ENCODE assay signal across 13 cellular contexts in the genomic region with DNA sequence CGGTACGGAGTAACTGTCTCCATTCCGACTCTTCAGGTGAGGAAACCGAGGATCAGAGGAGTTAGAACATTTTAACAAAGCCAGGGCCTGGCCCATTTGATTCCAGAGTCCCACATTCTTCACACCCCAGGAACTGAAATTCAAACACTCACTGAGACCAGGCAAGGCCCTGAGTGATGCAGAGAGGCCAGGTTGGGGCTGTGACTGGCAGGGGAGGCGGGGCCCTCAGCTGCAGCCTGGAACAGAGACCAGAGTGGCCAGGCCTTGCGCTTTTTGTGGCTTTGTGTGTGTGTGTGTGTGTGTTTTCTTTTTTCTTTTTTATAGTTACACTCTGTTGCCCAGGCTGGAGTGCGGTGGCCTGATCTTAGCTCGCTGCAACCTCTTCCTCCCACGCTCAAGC.
"Had no signal": no experiment of that assay in that cellular context is flagged by ENCODE, and none has a peak within 500 bp of the region (broad histone marks: within the 10 kb centered on the region; RNA-seq: fewer than 3 reads in every experiment).

No MANE protein-coding gene starts in this region.

- H3K9me3 ChIP-seq: neutrophil, tibial nerve had no signal

- H2AFZ ChIP-seq: hepatocyte had no signal

- H3K36me3 Mint-ChIP-seq: brain had no signal

- H3K79me2 ChIP-seq: hepatocyte had no signal

- DNase-seq: activated CD4-positive, alpha-beta T cell treated with anti-CD3 and anti-CD28 coated beads, Interleukin-2, amount 10 ng/mL, durations not matched to agents 24 days and 14 days; activated gamma-delta T cell treated with Interleukin-2 at 50 U/mL for 16 hours; activated T-cell treated with anti-CD3 and anti-CD28 coated beads, Interleukin-2, amount 50 U/mL, for 4 hours; amygdala; retina; stimulated activated CD4-positive, alpha-beta T cell treated with anti-CD3 and anti-CD28 coated beads, Interleukin-15, amount 100 ng/mL, for 24 hours; stimulated activated CD4-positive, alpha-beta T cell treated with anti-CD3 and anti-CD28 coated beads, Interleukin-4, amount 100 ng/mL, for 24 hours had no signal

- H3K4me3 ChIP-seq: hepatocyte, tibial nerve had no signal

- H3K4me3 Mint-ChIP-seq: activated CD4-positive, alpha-beta T cell treated with anti-CD3 and anti-CD28 coated beads, Interleukin-2, amount 10 ng/mL, durations not matched to agents 24 days and 14 days; activated T-cell treated with anti-CD3 and anti-CD28 coated beads, Interleukin-2, amount 50 U/mL, for 4 hours; brain; central memory CD8-positive, alpha-beta T cell; dendritic cell treated with granulocyte-macrophage colony-stimulating factor and Interleukin-4, amounts not matched to agents 40 ng/mL and 50 ng/mL, for 4 days had no signal

- H3K27ac ChIP-seq: hepatocyte, neutrophil, tibial nerve had no signal

- H3K27ac Mint-ChIP-seq: activated CD4-positive, alpha-beta T cell treated with anti-CD3 and anti-CD28 coated beads, Interleukin-2, amount 10 ng/mL, durations not matched to agents 24 days and 14 days; dendritic cell treated with granulocyte-macrophage colony-stimulating factor and Interleukin-4, amounts not matched to agents 40 ng/mL and 50 ng/mL, for 4 days had no signal

- ATAC-seq: activated T-cell treated with anti-CD3 and anti-CD28 coated beads, Interleukin-2, amount 50 U/mL, for 4 hours had no signal

- H3K9me3 Mint-ChIP-seq: activated CD4-positive, alpha-beta T cell treated with anti-CD3 and anti-CD28 coated beads, Interleukin-2, amount 10 ng/mL, durations not matched to agents 24 days and 14 days; activated T-cell treated with anti-CD3 and anti-CD28 coated beads, Interleukin-2, amount 50 U/mL, for 4 hours; brain; central memory CD8-positive, alpha-beta T cell; dendritic cell treated with granulocyte-macrophage colony-stimulating factor and Interleukin-4, amounts not matched to agents 40 ng/mL and 50 ng/mL, for 4 days had no signal

- H3K27me3 ChIP-seq: hepatocyte, neutrophil, tibial nerve had no signal

- H3K4me1 Mint-ChIP-seq: central memory CD8-positive, alpha-beta T cell had no signal

- H3K27me3 Mint-ChIP-seq: activated CD4-positive, alpha-beta T cell treated with anti-CD3 and anti-CD28 coated beads, Interleukin-2, amount 10 ng/mL, durations not matched to agents 24 days and 14 days; brain; central memory CD8-positive, alpha-beta T cell had no signal

- H3K36me3 ChIP-seq: neutrophil, tibial nerve had no signal

- H3K4me2 ChIP-seq: hepatocyte had no signal
